In the genomic region with DNA sequence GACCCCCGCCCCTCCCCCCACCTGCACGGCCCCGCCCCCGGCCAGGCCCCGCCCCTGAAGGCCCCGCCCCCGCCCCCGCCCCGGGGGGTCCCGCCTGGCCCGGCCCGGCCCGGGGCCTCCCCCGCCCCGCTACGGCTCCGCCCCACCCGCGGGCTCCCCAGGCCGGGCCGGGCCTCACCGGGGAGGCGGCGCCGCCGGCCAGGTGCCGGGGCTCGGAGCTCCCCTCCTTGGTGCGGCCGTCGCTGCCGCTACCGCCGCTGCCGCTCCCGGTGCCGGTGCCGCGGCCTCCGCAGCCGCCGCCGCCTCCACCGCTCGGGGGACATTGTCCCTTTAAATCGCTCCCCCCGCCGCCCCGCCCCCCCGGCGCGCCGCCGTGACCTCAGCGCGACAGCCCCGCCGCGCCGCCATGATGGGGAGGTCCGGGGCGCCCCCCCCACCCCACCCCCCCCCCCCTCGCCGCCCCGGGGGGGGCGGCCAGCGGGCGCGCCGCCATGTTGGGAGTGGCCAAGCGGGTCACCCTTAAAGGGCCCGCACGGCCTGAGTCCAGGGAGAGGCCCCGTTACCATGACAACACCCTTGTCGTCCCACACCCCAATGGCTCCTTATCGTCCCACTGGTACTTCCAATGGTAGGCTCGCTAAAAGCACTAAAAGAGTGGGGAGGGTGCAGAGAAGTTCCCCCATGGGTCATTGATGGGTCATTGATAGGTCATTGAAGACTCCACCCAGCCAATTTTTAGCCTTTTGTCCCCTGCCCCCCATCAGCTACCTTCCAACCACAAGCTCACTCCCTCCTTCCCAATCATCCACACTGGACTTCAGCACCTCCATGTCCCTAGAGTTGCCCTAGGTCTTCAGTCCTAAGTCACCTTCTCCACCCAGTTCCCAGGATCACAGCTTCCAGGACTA, we compare ENCODE assay signal across 8 cellular contexts. TPM values are rescaled to one million over a fixed set of nuclear protein-coding genes. Genes with fewer than 3 reads are reported as not detected.
A peak's percentile ranks its signal among the peaks of the same experiment; 100 is the strongest.
DNase-seq lines count a peak whose midpoint lies in the region; ATAC-seq, FAIRE-seq and TF ChIP-seq lines count a peak whose summit lies in the region.

Gene WIZ (minus strand): TSS at position 337 of the 908 bp plus-strand sequence. CDS start 1,649 bp downstream, outside the sequence.

- no peak for ATAC-seq in GM19395 (IDR thresholded peaks at IDR 0.05; ENCODE audit: unreplicated experiment)

- no peak within 1 kb of the TSS for H3K27ac ChIP-seq in endothelial cell of umbilical vein (ENCODE audit: insufficient read depth, low read depth, low read length)

- no peaks in the 10 kb centered on the region for H4K20me1 ChIP-seq in endothelial cell of umbilical vein (replicated peaks; ENCODE audit: control insufficient read depth, extremely low read depth, insufficient read depth, low read length)

- peak within 1 kb of the TSS; percentile 53 for H3K4me2 ChIP-seq in endothelial cell of umbilical vein (ENCODE audit: insufficient read depth, low read length)

- no peaks in the 10 kb centered on the region for H3K27me3 ChIP-seq in endothelial cell of umbilical vein (ENCODE audit: control insufficient read depth in 2 of 2, insufficient read depth in 2 of 2, low read length in 2 of 2)

- peaks cover 17% of the 10 kb centered on the region for H3K4me1 ChIP-seq in endothelial cell of umbilical vein (ENCODE audit: control insufficient read depth, extremely low read depth, insufficient read depth, low read length)

- POLR2A ChIA-PET in endothelial cell of umbilical vein (lab: Charles Lee), result no interaction called here

- no peak for TF ChIP-seq CTCF in endothelial cell of umbilical vein (IDR thresholded peaks at IDR 0.05; ENCODE audit: extremely low read depth in 1 of 2, insufficient read depth in 1 of 2, low read depth in 1 of 2, low read length in 2 of 2)

- BruUV-seq in endothelial cell of umbilical vein (replicated peaks; lab: Mats Ljungman, UMichigan), result no TSS peak

- peak within 1 kb of the TSS in 2 of 3 experiments; percentile 9 to 64 for H3K4me3 ChIP-seq in endothelial cell of umbilical vein (replicated peaks in 1 of 3; ENCODE audit: insufficient read depth in 1 of 3, low read depth in 1 of 3, low read length in 3 of 3)

- FAIRE-seq in endothelial cell of umbilical vein (lab: Jason Lieb, UNC), result peak; percentile 37

- no peaks in the 10 kb centered on the region for H3K36me3 ChIP-seq in endothelial cell of umbilical vein (ENCODE audit: control insufficient read depth in 2 of 2, extremely low read depth in 1 of 2, insufficient read depth in 2 of 2, low read length in 2 of 2)

- intact Hi-C loops in endothelial cell of umbilical vein (cut with micrococcal nuclease), result no loop called here

- TF ChIP-seq POLR2A in endothelial cell of umbilical vein (IDR thresholded peaks at IDR 0.05; ENCODE audit: low read depth, low read length), result no peak

- dilution Hi-C loops in endothelial cell of umbilical vein (cut with MboI; ENCODE audit: extremely low pct_ligation_motif_present, low sequenced_read_pairs), result no loop called here

- no peaks in the 10 kb centered on the region for H3K9me1 ChIP-seq in endothelial cell of umbilical vein (replicated peaks; ENCODE audit: control insufficient read depth, extremely low read depth, insufficient read depth, low read length)

- CTCF ChIA-PET in endothelial cell of umbilical vein (lab: Charles Lee), result interaction anchor here (1.5 to 3.4 kb wide), 2 partner anchors 17 to 18 kb away, joined by 3 to 29 read pairs; no protein-coding TSS in a partner anchor

- no peaks in the 10 kb centered on the region for H3K79me2 ChIP-seq in endothelial cell of umbilical vein (ENCODE audit: control insufficient read depth, insufficient read depth, low read length)

- no peak within 1 kb of the TSS for H3K9ac ChIP-seq in endothelial cell of umbilical vein (replicated peaks; ENCODE audit: extremely low read depth, insufficient read depth, low read length)

- no peaks in the 10 kb centered on the region for H3K9me3 ChIP-seq in endothelial cell of umbilical vein (replicated peaks; ENCODE audit: control insufficient read depth, insufficient read depth, low read length)

- DNase-seq in DMS114 treated with DMSO at 0.1 percent for 48 hours (lab: John Stamatoyannopoulos, UW; ENCODE audit: unreplicated experiment) (peak; percentile 40), HCEC 1CT (peak; percentile 62), NOMO-1 (lab: John Stamatoyannopoulos, UW; ENCODE audit: unreplicated experiment in 2 of 2) (peak; percentile 39 to 54), endothelial cell of umbilical vein (ENCODE audit: low read depth, low spot score) (peak; percentile 56), midbrain (lab: John Stamatoyannopoulos, UW) (peak; percentile 38)
- peak; percentile 86 for DNase-seq in activated CD8-positive, alpha-beta memory T cell treated with anti-CD3 and anti-CD28 coated beads, Interleukin-2, amount 50 U/mL, for 4 hours
- DNase-seq in stimulated activated CD8-positive, alpha-beta memory T cell treated with anti-CD3 and anti-CD28 coated beads, Interleukin-15, amount 100 ng/mL, for 24 hours (ENCODE audit: low read depth), result peak; percentile 76

- peak within 1 kb of the TSS; percentile 41 for H2AFZ ChIP-seq in endothelial cell of umbilical vein (ENCODE audit: low read depth, low read length)

TF ChIP-seq in endothelial cell of umbilical vein, 7 proteins besides CTCF, POLR2A, EP300 and RAD21:
- TF ChIP-seq MAX (IDR thresholded peaks at IDR 0.05; ENCODE audit: insufficient read depth, insufficient read length) (no peak), FOS (IDR thresholded peaks at IDR 0.05; ENCODE audit: borderline replicate concordance, insufficient read depth, low read length) (no peak), POLR2AphosphoS5 (IDR thresholded peaks at IDR 0.05; ENCODE audit: insufficient read depth, low read depth, low read length) (peak; percentile 38)

RNA-seq across cellular contexts. Expression of gene WIZ, which starts in this region (rescaled TPM):
- total RNA-seq in endothelial cell of umbilical vein, result 47.2 and 50.8 TPM in 2 replicates
- polyA plus RNA-seq in endothelial cell of umbilical vein, result 21.0 and 25.7 TPM in 2 replicates
- polyA plus RNA-seq in endothelial cell of umbilical vein (2011; cell fraction: cytosol; rRNA removed), result 18.1 and 24.8 TPM in 2 replicates
- 33.8 and 36.8 TPM in 2 replicates for polyA plus RNA-seq in endothelial cell of umbilical vein (2011; cell fraction: nucleus; rRNA removed)
- 28.1 and 32.1 TPM in 2 replicates for polyA plus RNA-seq in endothelial cell of umbilical vein (2012)
- polyA minus RNA-seq in endothelial cell of umbilical vein, result 8.5 and 10.2 TPM in 2 replicates
- polyA minus RNA-seq in endothelial cell of umbilical vein (2011; cell fraction: cytosol; rRNA and poly(A)+ RNA removed), result 12.4 TPM
- 12.1 and 23.6 TPM in 2 replicates for polyA minus RNA-seq in endothelial cell of umbilical vein (2011; cell fraction: nucleus; rRNA and poly(A)+ RNA removed)
